ENCODE assay signal across 9 cellular contexts in genomic region chr5:140402258-140403074, GRCh38. TPM values are rescaled to one million over a fixed set of nuclear protein-coding genes. Genes with fewer than 3 reads are reported as not detected.
DNase-seq lines count a peak whose midpoint lies in the region; ATAC-seq and TF ChIP-seq lines count a peak whose summit lies in the region.
"Had no signal": no experiment of that assay in that cellular context is flagged by ENCODE, and none has a peak within 500 bp of the region (broad histone marks: within the 10 kb centered on the region; RNA-seq: fewer than 3 reads in every experiment).

No MANE protein-coding gene starts in this region.

- WGBS in esophagus muscularis mucosa: 7% methylated on average over 18 of the region's 36 CpGs

- TF ChIP-seq CTCF in OCI-LY1 (IDR thresholded peaks at IDR 0.05; ENCODE audit: low read length) (no peak), esophagus muscularis mucosa (IDR thresholded peaks at IDR 0.05) (no peak)

- peaks cover 23 to 50% (median 39%) of the 10 kb centered on the region in 7 donors for H3K4me1 Mint-ChIP-seq in naive thymus-derived CD4-positive, alpha-beta T cell
- H3K4me1 Mint-ChIP-seq in stimulated activated naive CD8-positive, alpha-beta T cell treated with anti-CD3 and anti-CD28 coated beads, Interleukin-15, amount 100 ng/mL, for 72 hours: peaks cover 42% of the 10 kb centered on the region

- no peak overlapping the region for H2AFZ ChIP-seq in OCI-LY1 (ENCODE audit: low read length)

- peak overlapping the region; percentile 93 for H3K4me2 ChIP-seq in OCI-LY1 (ENCODE audit: low read length)

- DNase-seq in CD1c-positive myeloid dendritic cell (ENCODE audit: extremely low spot score) (peak; percentile 77), H7 (peak; percentile 76), activated T-cell treated with anti-CD3 and anti-CD28 coated beads for 4 hours (peak; percentile 50), esophagus muscularis mucosa (ENCODE audit: extremely low spot score) (no peak), NCI-H774 (lab: John Stamatoyannopoulos, UW) (no peak)
- peak; percentile 31 to 67 (median 47) for DNase-seq in naive thymus-derived CD4-positive, alpha-beta T cell
- DNase-seq in stimulated activated naive CD8-positive, alpha-beta T cell treated with anti-CD3 and anti-CD28 coated beads, Interleukin-15, amount 100 ng/mL, for 72 hours: peak; percentile 61 to 64

- peaks cover 0 to 14% (median 6%) of the 10 kb centered on the region in 5 donors for H3K36me3 Mint-ChIP-seq in naive thymus-derived CD4-positive, alpha-beta T cell

- no peak overlapping the region for H3K27ac Mint-ChIP-seq in naive thymus-derived CD4-positive, alpha-beta T cell
- no peak overlapping the region for H3K27ac Mint-ChIP-seq in stimulated activated naive CD8-positive, alpha-beta T cell treated with anti-CD3 and anti-CD28 coated beads, Interleukin-15, amount 100 ng/mL, for 72 hours

- no peaks in the 10 kb centered on the region for H3K27me3 Mint-ChIP-seq in naive thymus-derived CD4-positive, alpha-beta T cell
- no peaks in the 10 kb centered on the region for H3K27me3 Mint-ChIP-seq in stimulated activated naive CD8-positive, alpha-beta T cell treated with anti-CD3 and anti-CD28 coated beads, Interleukin-15, amount 100 ng/mL, for 72 hours

- POLR2A ChIA-PET in naive thymus-derived CD4-positive, alpha-beta T cell (lab: Charles Lee): interaction anchor here (0.6 to 2.9 kb wide), 21 partner anchors 9 to 1234 kb away, joined by 3 to 24 read pairs (median 4); partner anchors contain the start of genes APBB3, CD14, EIF4EBP3 and HARS1

- H3F3A ChIP-seq in OCI-LY1 (ENCODE audit: insufficient read depth, low read length): no peaks in the 10 kb centered on the region

- H3K27ac ChIP-seq in OCI-LY1 (ENCODE audit: low read depth, low read length, poor library complexity, severe bottlenecking) (peak overlapping the region; percentile 82), esophagus muscularis mucosa (replicated peaks in 1 of 4) (peak overlapping the region; percentile 98 to 99 (median 99))
- H3K27ac ChIP-seq in naive thymus-derived CD4-positive, alpha-beta T cell (ENCODE audit: low read depth, low read length): peak overlapping the region; percentile 90

- no peak for TF ChIP-seq POLR2A in esophagus muscularis mucosa (IDR thresholded peaks at IDR 0.05; ENCODE audit: low read depth)

- H4K20me1 ChIP-seq in OCI-LY1 (ENCODE audit: insufficient read depth, low read length): no peaks in the 10 kb centered on the region

- no peak for ATAC-seq in naive thymus-derived CD4-positive, alpha-beta T cell
- ATAC-seq in stimulated activated naive CD8-positive, alpha-beta T cell treated with anti-CD3 and anti-CD28 coated beads, Interleukin-15, amount 100 ng/mL, for 72 hours: peak; percentile 2

- peak overlapping the region; percentile 80 for H3K9ac ChIP-seq in OCI-LY1 (ENCODE audit: low read length)

- peaks cover 37% of the 10 kb centered on the region for H3K4me1 ChIP-seq in OCI-LY1 (ENCODE audit: insufficient read depth, low read length, severe bottlenecking)
- H3K4me1 ChIP-seq in esophagus muscularis mucosa: peaks cover 29 to 54% (median 50%) of the 10 kb centered on the region in 4 donors
- peaks cover 11 to 34% of the 10 kb centered on the region in 2 donors for H3K4me1 ChIP-seq in naive thymus-derived CD4-positive, alpha-beta T cell (ENCODE audit: control insufficient read depth in 2 of 2, insufficient read depth in 2 of 2, low read length in 2 of 2)

- no peaks in the 10 kb centered on the region for H3K9me3 Mint-ChIP-seq in naive thymus-derived CD4-positive, alpha-beta T cell
- H3K9me3 Mint-ChIP-seq in stimulated activated naive CD8-positive, alpha-beta T cell treated with anti-CD3 and anti-CD28 coated beads, Interleukin-15, amount 100 ng/mL, for 72 hours: no peaks in the 10 kb centered on the region

- intact Hi-C loops in esophagus muscularis mucosa (cut with DNase I): loop anchor here (5.0 kb wide), 1 partner anchor 245 kb away; the partner anchor contains the start of genes IK and NDUFA2
- intact Hi-C loops in naive thymus-derived CD4-positive, alpha-beta T cell (cut with micrococcal nuclease): loop anchor here (5.0 to 10.0 kb wide), 7 partner anchors 840 to 1858 kb away; partner anchors contain the start of genes PAIP2 (in 2 of the 2), DIAPH1 (in 1 of the 2), ETF1 (in 1 of the 2) and NDFIP1 (in 1 of the 2)

- H3K4me3 ChIP-seq in H7 (ENCODE audit: insufficient read depth, low read depth, low read length): peak overlapping the region; percentile 90
- peak overlapping the region; percentile 87 for H3K4me3 ChIP-seq in OCI-LY1 (ENCODE audit: low read depth, low read length, poor library complexity, severe bottlenecking)
- H3K4me3 ChIP-seq in esophagus muscularis mucosa: peak overlapping the region; percentile 91 to 100 (median 99)
- H3K4me3 ChIP-seq in naive thymus-derived CD4-positive, alpha-beta T cell (ENCODE audit: low read length): peak overlapping the region; percentile 86

- H3K27me3 ChIP-seq in H7 (ENCODE audit: control insufficient read depth, insufficient read depth, low read length): no peaks in the 10 kb centered on the region
- H3K27me3 ChIP-seq in OCI-LY1 (ENCODE audit: insufficient read depth, low read length): no peaks in the 10 kb centered on the region
- H3K27me3 ChIP-seq in esophagus muscularis mucosa: no peaks in the 10 kb centered on the region
- no peaks in the 10 kb centered on the region for H3K27me3 ChIP-seq in naive thymus-derived CD4-positive, alpha-beta T cell (ENCODE audit: control insufficient read depth in 2 of 2, insufficient read depth in 2 of 2, low read length in 2 of 2)

- no peak for TF ChIP-seq EP300 in esophagus muscularis mucosa (IDR thresholded peaks at IDR 0.05)

- H3K9me2 ChIP-seq in OCI-LY1 (ENCODE audit: low read depth, low read length): no peaks in the 10 kb centered on the region

- CTCF ChIA-PET in naive thymus-derived CD4-positive, alpha-beta T cell (lab: Charles Lee): interaction anchor here (0.8 kb wide), 1 partner anchor 233 kb away, joined by 5 read pairs; no protein-coding TSS in a partner anchor

- no peaks in the 10 kb centered on the region for H3K9me3 ChIP-seq in OCI-LY1 (ENCODE audit: low read length)
- H3K9me3 ChIP-seq in esophagus muscularis mucosa: no peaks in the 10 kb centered on the region
- no peaks in the 10 kb centered on the region for H3K9me3 ChIP-seq in naive thymus-derived CD4-positive, alpha-beta T cell (ENCODE audit: control insufficient read depth in 2 of 3, low read length in 3 of 3)

- H3K79me2 ChIP-seq in OCI-LY1 (ENCODE audit: insufficient read depth, low read length): peaks cover 72% of the 10 kb centered on the region

- no peak overlapping the region for H3K4me3 Mint-ChIP-seq in naive thymus-derived CD4-positive, alpha-beta T cell
- no peak overlapping the region for H3K4me3 Mint-ChIP-seq in stimulated activated naive CD8-positive, alpha-beta T cell treated with anti-CD3 and anti-CD28 coated beads, Interleukin-15, amount 100 ng/mL, for 72 hours

- H3K36me3 ChIP-seq in H7 (replicated peaks; ENCODE audit: control insufficient read depth, insufficient read depth, low read length) (no peaks in the 10 kb centered on the region), OCI-LY1 (ENCODE audit: insufficient read depth, low read length) (peaks cover 15% of the 10 kb centered on the region), esophagus muscularis mucosa (peaks cover 0 to 11% (median 0%) of the 10 kb centered on the region in 4 donors)
- H3K36me3 ChIP-seq in naive thymus-derived CD4-positive, alpha-beta T cell (ENCODE audit: control insufficient read depth in 2 of 3, insufficient read depth in 3 of 3, low read length in 3 of 3): peaks cover 0 to 20% (median 0%) of the 10 kb centered on the region in 3 experiments

RNA-seq across cellular contexts. Expression of gene ANKHD1, which starts 0.8 kb away (rescaled TPM):
- 49.2 and 58.0 TPM in 2 replicates for total RNA-seq in H7 (2014; rRNA removed; shearing (Covaris generic))
- total RNA-seq in esophagus muscularis mucosa: 10 to 100 TPM; 58.3 to 94.3 (median 62.2) TPM
- 100 to 1,000 TPM; 145 to 240 (median 217) TPM for total RNA-seq in naive thymus-derived CD4-positive, alpha-beta T cell
- 10 to 100 TPM; 63.1 to 87.1 TPM for polyA plus RNA-seq in naive thymus-derived CD4-positive, alpha-beta T cell

RNA-seq across cellular contexts. Expression of gene SLC4A9, which starts 42.5 kb away (rescaled TPM):
- 0.33 TPM in 1 of 2 replicates, not detected in the other for total RNA-seq in H7 (2014; rRNA removed; shearing (Covaris generic))
- total RNA-seq in esophagus muscularis mucosa: not detected
- total RNA-seq in naive thymus-derived CD4-positive, alpha-beta T cell: under 1 TPM in 3 of 5 experiments, not detected in 2; 0.13 to 0.96 (median 0.34) TPM
- polyA plus RNA-seq in naive thymus-derived CD4-positive, alpha-beta T cell: not detected
- total RNA-seq: NCI-H460 had no signal

RNA-seq across cellular contexts. Expression of gene HBEGF, which starts 56.1 kb away (rescaled TPM):
- total RNA-seq in H7 (2014; rRNA removed; shearing (Covaris generic)): 1.6 and 2.3 TPM in 2 replicates
- 10 to 100 TPM in 1 of 4 donors, 1 to 10 TPM in 3; 6.6 to 20.0 (median 8.2) TPM for total RNA-seq in esophagus muscularis mucosa
- total RNA-seq in naive thymus-derived CD4-positive, alpha-beta T cell: 10 to 100 TPM in 3 of 5 experiments, under 1 TPM in 2; 0.35 to 95.5 (median 11.6) TPM
- not detected for polyA plus RNA-seq in naive thymus-derived CD4-positive, alpha-beta T cell

Comparison
In these comparisons a context has a peak if more than half of its experiments do, and no peak if none do; other contexts are left out.
1. DNase-seq: peak in CD1c-positive myeloid dendritic cell (single experiment), H7 (single experiment), activated T-cell treated with anti-CD3 and anti-CD28 coated beads for 4 hours (single experiment), naive thymus-derived CD4-positive, alpha-beta T cell (9 of 9) and stimulated activated naive CD8-positive, alpha-beta T cell treated with anti-CD3 and anti-CD28 coated beads, Interleukin-15, amount 100 ng/mL, for 72 hours (2 of 2); none in esophagus muscularis mucosa (single experiment) and NCI-H774 (single experiment).
2. Peak in every context shown above with its lines, with median percentiles within 50 percentile points of each other: H3K4me3 ChIP-seq and H3K27ac ChIP-seq.